In genomic region chr10:17453035-17453376, GRCh38 we compare ENCODE assay signal across 9 cellular contexts. TPM values are rescaled to one million over a fixed set of nuclear protein-coding genes. Genes with fewer than 3 reads are reported as not detected.
DNase-seq lines count a peak whose midpoint lies in the region; ATAC-seq, FAIRE-seq and TF ChIP-seq lines count a peak whose summit lies in the region.
"Had no signal": no experiment of that assay in that cellular context is flagged by ENCODE, and none has a peak within 500 bp of the region (broad histone marks: within the 10 kb centered on the region; RNA-seq: fewer than 3 reads in every experiment).

No MANE protein-coding gene starts in this region.

- no peak overlapping the region for H2BK12ac ChIP-seq in H1 (ENCODE audit: low read depth, low read length)

- CTCF ChIA-PET in Calu3 (lab: Charles Lee) (interaction anchor here (0.6 to 1.0 kb wide), 4 partner anchors 9 to 378 kb away, joined by 3 to 7 read pairs (median 3); no protein-coding TSS in a partner anchor), H1 (lab: Charles Lee; ENCODE audit: partially characterized antibody) (interaction anchor here (0.8 to 1.4 kb wide), 2 partner anchors 10 to 77 kb away, joined by 3 to 5 read pairs; no protein-coding TSS in a partner anchor)

- peak overlapping the region; percentile 52 for H4K91ac ChIP-seq in H1 (replicated peaks; ENCODE audit: insufficient read length, low read length)

- no peak overlapping the region for H3K27ac ChIP-seq in SJSA1
- H3K27ac ChIP-seq in H1 (ENCODE audit: low read depth, low read length): no peak overlapping the region

- H3K27me3 ChIP-seq in SJSA1 (replicated peaks) (peaks cover 20% of the 10 kb centered on the region), H1 (replicated peaks in 1 of 4; ENCODE audit: control insufficient read depth in 3 of 4, extremely low read depth in 1 of 4, insufficient read depth in 3 of 4, low read length in 3 of 4) (peaks cover 9 to 14% (median 13%) of the 10 kb centered on the region in 4 experiments; a peak in 6 of 7 replicates)

- BruUV-seq in Calu3 (replicated peaks; lab: Mats Ljungman, UMichigan): no TSS peak

- no peak overlapping the region for H2BK15ac ChIP-seq in H1 (ENCODE audit: low read length)

- H3K4me1 ChIP-seq in SJSA1 (replicated peaks) (peaks cover 17% of the 10 kb centered on the region), H1 (replicated peaks in 1 of 4; ENCODE audit: control insufficient read depth in 3 of 4, insufficient read depth in 4 of 4, low read length in 3 of 4) (peaks cover 3 to 12% (median 8%) of the 10 kb centered on the region in 4 experiments; a peak in 4 of 7 replicates)

- H3K36me3 Mint-ChIP-seq in Calu3 (ENCODE audit: insufficient read depth, unreplicated experiment) (peaks cover 13% of the 10 kb centered on the region), osteocyte (ENCODE audit: unreplicated experiment) (peaks cover 8% of the 10 kb centered on the region)

- H2AFZ ChIP-seq in H1 (ENCODE audit: low read length): no peak overlapping the region

- H3K27me3 Mint-ChIP-seq in Calu3 (ENCODE audit: unreplicated experiment) (peaks cover 39% of the 10 kb centered on the region), osteocyte (ENCODE audit: unreplicated experiment) (peaks cover 7% of the 10 kb centered on the region)

- H3K9me3 ChIP-seq in SJSA1 (replicated peaks) (peaks cover 11% of the 10 kb centered on the region), H1 (ENCODE audit: insufficient read depth in 2 of 2, low read depth in 1 of 2, low read length in 1 of 2) (peaks cover 11 to 18% of the 10 kb centered on the region in 2 experiments)

- H4K20me1 ChIP-seq in H1 (replicated peaks in 1 of 2; ENCODE audit: control insufficient read depth in 1 of 2, insufficient read depth in 2 of 2, low read length in 2 of 2): no peaks in the 10 kb centered on the region

- H3K4ac ChIP-seq in H1 (replicated peaks; ENCODE audit: insufficient read length, low read depth, low read length): no peak overlapping the region

- no peak overlapping the region for H4K5ac ChIP-seq in H1 (ENCODE audit: insufficient read length, low read depth, low read length)

- peaks cover 13% of the 10 kb centered on the region; the same call in 1 of the 2 replicates for H3K23me2 ChIP-seq in H1 (ENCODE audit: low read depth, low read length)

- H3K23ac ChIP-seq in H1 (ENCODE audit: insufficient read length): no peak overlapping the region

- TF ChIP-seq CTCF in Calu3 (IDR thresholded peaks at IDR 0.05; ENCODE audit: unreplicated experiment): no peak
- TF ChIP-seq CTCF in H1 (IDR thresholded peaks at IDR 0.05; ENCODE audit: control extremely low read depth in 1 of 3, insufficient read depth in 1 of 3, low read depth in 1 of 3, low read length in 3 of 3): no peak
- no peak for TF ChIP-seq CTCF in osteocyte (IDR thresholded peaks at IDR 0.05)
- TF ChIP-seq CTCF in foreskin fibroblast (IDR thresholded peaks at IDR 0.05; ENCODE audit: low read depth, low read length): no peak

- H4K8ac ChIP-seq in H1 (ENCODE audit: extremely low read depth, insufficient read depth, low read length): no peak overlapping the region

- H3K4me1 Mint-ChIP-seq in Calu3 (ENCODE audit: low read depth, unreplicated experiment) (no peaks in the 10 kb centered on the region), osteocyte (ENCODE audit: unreplicated experiment) (peaks cover 15% of the 10 kb centered on the region)

- no peaks in the 10 kb centered on the region for H3K79me2 ChIP-seq in H1 (ENCODE audit: control insufficient read depth in 1 of 2, insufficient read depth in 2 of 2, low read length in 2 of 2)

- H3K4me3 ChIP-seq in SJSA1 (peak overlapping the region; percentile 52; the same call in 1 of the 2 replicates), H1 (ENCODE audit: extremely low read depth in 1 of 4, insufficient read depth in 2 of 4, low read depth in 3 of 4, low read length in 4 of 4) (peak overlapping the region; percentile 57 to 78 (median 72)), foreskin fibroblast (ENCODE audit: low read depth in 1 of 2, low read length in 2 of 2) (peak overlapping the region in 1 of 2 donors; percentile 26)

- H3K56ac ChIP-seq in H1 (replicated peaks; ENCODE audit: insufficient read length, low read depth, low read length): peak overlapping the region; percentile 9

- no peak for DNase-seq in Calu3
- no peak for DNase-seq in SJSA1 (ENCODE audit: low read depth in 1 of 2, low spot score in 2 of 2)
- no peak for DNase-seq in H1 (ENCODE audit: low read depth in 1 of 2, low spot score in 2 of 2)
- no peak for DNase-seq in osteocyte (ENCODE audit: extremely low spot score, unreplicated experiment)
- no peak for DNase-seq in H4 (ENCODE audit: low spot score)
- no peak for DNase-seq in HuH-7.5 (ENCODE audit: low spot score)
- no peak for DNase-seq in foreskin fibroblast

- POLR2A ChIA-PET in H1 (lab: Charles Lee; ENCODE audit: partially characterized antibody): interaction anchor here (0.8 to 0.9 kb wide), 2 partner anchors 12 to 101 kb away, joined by 3 to 4 read pairs; no protein-coding TSS in a partner anchor

- H3K27ac Mint-ChIP-seq in Calu3 (ENCODE audit: unreplicated experiment) (no peak overlapping the region), osteocyte (ENCODE audit: unreplicated experiment) (no peak overlapping the region)

- no peak for FAIRE-seq in H1 (lab: Jason Lieb, UNC)
- FAIRE-seq: islet of Langerhans had no signal

- no peaks in the 10 kb centered on the region; the same call in 1 of the 2 replicates for H3K79me1 ChIP-seq in H1 (ENCODE audit: low read depth, low read length)

- no peak for TF ChIP-seq RAD21 in H1 (IDR thresholded peaks at IDR 0.05 in 1 of 2, conservative IDR thresholded peaks at IDR 0.05 in 1 of 2; ENCODE audit: low read depth in 2 of 2, low read length in 2 of 2)

- no peak overlapping the region for H3K14ac ChIP-seq in H1 (ENCODE audit: insufficient read length)

- H2AK5ac ChIP-seq in H1 (ENCODE audit: low read depth, low read length): no peak overlapping the region

- H2BK20ac ChIP-seq in H1 (ENCODE audit: low read length): no peak overlapping the region

- no peak for TF ChIP-seq EP300 in H1 (IDR thresholded peaks at IDR 0.05; ENCODE audit: borderline replicate concordance in 1 of 2, low read depth in 2 of 2, low read length in 2 of 2)

- ATAC-seq in GM21447 (IDR thresholded peaks at IDR 0.05; ENCODE audit: unreplicated experiment): no peak

- no peak for TF ChIP-seq POLR2A in H1 (IDR thresholded peaks at IDR 0.05; ENCODE audit: control extremely low read depth in 1 of 2, low read depth in 2 of 2, low read length in 2 of 2)

- peak overlapping the region in 2 of 4 experiments; percentile 29 to 43; a peak in 3 of 7 replicates for H3K9ac ChIP-seq in H1 (replicated peaks in 1 of 4; ENCODE audit: extremely low read depth in 1 of 4, low read depth in 3 of 4, low read length in 3 of 4)

- H3K9me3 Mint-ChIP-seq in Calu3 (ENCODE audit: low read depth, unreplicated experiment) (peaks cover 4% of the 10 kb centered on the region), osteocyte (ENCODE audit: unreplicated experiment) (peaks cover 9% of the 10 kb centered on the region)

- H3K4me2 ChIP-seq in H1 (ENCODE audit: insufficient read depth in 1 of 2, low read depth in 2 of 2, low read length in 2 of 2): peak overlapping the region; percentile 54 to 98

- H3K18ac ChIP-seq in H1 (ENCODE audit: extremely low read depth, low read length): no peak overlapping the region; the same call in 1 of the 2 replicates

- 5% methylated on average over 2 of the region's 7 CpGs; no CpG with 5 or more reads in 1 of the 2 experiments for WGBS in H1 (ENCODE audit: extremely low coverage in 1 of 2, insufficient coverage in 1 of 2, insufficient read length in 1 of 2, insufficient replicate concordance in 2 of 2, low coverage in 1 of 2, low lambda C conversion rate in 2 of 2, missing lambda C conversion rate in 1 of 2), 2 experiments

- intact Hi-C loops in Calu3 (cut with micrococcal nuclease; ENCODE audit: unreplicated experiment): loop anchor here (10.0 kb wide), 1 partner anchor 132 kb away; no protein-coding TSS in a partner anchor

- H2BK5ac ChIP-seq in H1 (ENCODE audit: low read depth, low read length): no peak overlapping the region

- H3K4me3 Mint-ChIP-seq in Calu3 (ENCODE audit: low read depth, unreplicated experiment) (peak overlapping the region; percentile 81), osteocyte (ENCODE audit: unreplicated experiment) (peak overlapping the region; percentile 74)

- H2BK120ac ChIP-seq in H1 (replicated peaks; ENCODE audit: low read depth, low read length): no peak overlapping the region

- H3K36me3 ChIP-seq in SJSA1: no peaks in the 10 kb centered on the region
- H3K36me3 ChIP-seq in H1 (ENCODE audit: control insufficient read depth in 2 of 4, insufficient read depth in 4 of 4, low read length in 3 of 4): peaks cover 0 to 7% (median 0%) of the 10 kb centered on the region in 4 experiments; a peak in 2 of 8 replicates

TF ChIP-seq in H1, 55 proteins besides CTCF, POLR2A, EP300 and RAD21:
- TF ChIP-seq GTF2F1 (IDR thresholded peaks at IDR 0.05; ENCODE audit: borderline replicate concordance, low read depth, low read length): no peak
- no peak for TF ChIP-seq GABPA (IDR thresholded peaks at IDR 0.05; ENCODE audit: borderline replicate concordance, insufficient read depth, low read length)
- TF ChIP-seq BCL11A (IDR thresholded peaks at IDR 0.05; ENCODE audit: low read depth in 2 of 2, low read length in 2 of 2): no peak
- no peak for TF ChIP-seq POLR2AphosphoS5 (IDR thresholded peaks at IDR 0.05; ENCODE audit: low read depth, low read length)
- no peak for TF ChIP-seq MAX (IDR thresholded peaks at IDR 0.05)

RNA-seq across cellular contexts. Expression of gene ST8SIA6, which starts 1.4 kb away (rescaled TPM):
- 0.14 TPM in 1 of 2 replicates, not detected in the other for total RNA-seq in Calu3 (2022)
- 0.39 TPM in 1 of 2 replicates, not detected in the other for total RNA-seq in SJSA1 (2014; rRNA removed; shearing (Covaris generic))
- total RNA-seq in H1 (2021; fragmentation: NEBNext Ultra II Directional; extraction: Animal tissue kit (Norgen Biotek cat#: 25700)): 1.1 and 1.3 TPM in 2 replicates
- polyA plus RNA-seq in H1 (2011; rRNA removed): 0.50 and 0.70 TPM in 2 replicates
- 0.53 TPM for polyA plus RNA-seq in H1 (2011; cell fraction: cytosol; rRNA removed)
- polyA plus RNA-seq in H1 (2011; cell fraction: nucleus; rRNA removed): 0.84 TPM
- polyA plus RNA-seq in H1 (2012, experiment 1 of 2): 0.61 to 1.1 TPM (median 0.84 TPM) in 4 replicates
- 0.07 TPM for polyA plus RNA-seq in H1 (2012, experiment 2 of 2)
- 1.6 TPM for polyA plus RNA-seq in H1 (2013, experiment 1 of 2)
- 1.5 TPM for polyA plus RNA-seq in H1 (2013, experiment 2 of 2)
- polyA minus RNA-seq in H1 (2011; rRNA and poly(A)+ RNA removed): 0.69 and 1.1 TPM in 2 replicates
- 1.2 TPM for polyA minus RNA-seq in H1 (2011; cell fraction: cytosol; rRNA and poly(A)+ RNA removed)
- polyA minus RNA-seq in H1 (2011; cell fraction: nucleus; rRNA and poly(A)+ RNA removed): 4.7 TPM
- total RNA-seq in osteocyte: not detected in 2 replicates
- total RNA-seq in H4 (2014; rRNA removed; shearing (Covaris generic)): 0.14 TPM in 1 of 2 replicates, not detected in the other
